8 cellular contexts compared by ENCODE assay signal in the genomic region with DNA sequence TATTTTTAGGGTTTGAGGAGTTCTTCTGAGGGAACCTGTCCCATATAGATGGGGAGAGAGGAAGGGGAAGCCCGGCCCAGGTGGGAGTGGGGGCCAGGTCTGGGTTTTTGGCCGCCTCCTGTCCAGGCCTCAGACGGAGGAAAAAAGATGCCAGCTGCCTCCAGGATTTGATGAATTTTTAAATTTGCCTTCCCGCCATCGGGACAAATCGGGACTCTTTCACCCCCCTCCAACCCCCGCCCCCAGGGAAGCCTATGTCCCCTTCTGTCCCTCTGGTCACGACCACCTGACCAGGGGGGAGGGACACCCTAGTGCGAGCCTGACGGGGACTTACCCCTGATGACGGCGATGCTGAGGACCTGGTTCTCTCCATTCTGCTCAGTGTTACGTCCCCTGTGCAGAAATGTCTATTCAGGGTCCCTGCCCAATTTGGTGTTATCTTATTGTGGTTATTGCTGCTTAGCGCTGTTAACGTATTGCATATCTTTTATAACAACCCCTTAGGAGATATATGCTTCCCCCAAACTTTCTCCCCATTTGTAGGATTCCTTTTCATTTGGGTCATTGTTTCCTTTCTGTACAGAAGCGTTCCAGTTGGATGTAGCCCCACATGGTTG.
DNase-seq lines count a peak whose midpoint lies in the region; ATAC-seq and TF ChIP-seq lines count a peak whose summit lies in the region.

No MANE protein-coding gene starts in this region.

- H3K4me1 Mint-ChIP-seq in activated naive CD4-positive, alpha-beta T cell treated with anti-CD3 and anti-CD28 coated beads, Interleukin-2, amount 10 ng/mL, durations not matched to agents 7 days and 5 days, result peaks cover 55% of the 10 kb centered on the region
- H3K4me1 Mint-ChIP-seq in activated T-helper 17 cell treated with anti-CD3 and anti-CD28 coated beads, Interleukin-2, amount 50 U/mL, for 72 hours, result peaks cover 32% of the 10 kb centered on the region

- H3K27me3 ChIP-seq in HUES6 (ENCODE audit: control insufficient read depth, insufficient read depth, low read length) (no peaks in the 10 kb centered on the region), psoas muscle (ENCODE audit: insufficient read depth in 3 of 3, low read length in 2 of 3) (no peaks in the 10 kb centered on the region)

- H3K9me3 Mint-ChIP-seq in activated naive CD4-positive, alpha-beta T cell treated with anti-CD3 and anti-CD28 coated beads, Interleukin-2, amount 10 ng/mL, durations not matched to agents 7 days and 5 days, result no peaks in the 10 kb centered on the region
- no peaks in the 10 kb centered on the region for H3K9me3 Mint-ChIP-seq in activated T-helper 17 cell treated with anti-CD3 and anti-CD28 coated beads, Interleukin-2, amount 50 U/mL, for 72 hours

- peaks cover 5% of the 10 kb centered on the region for H3K27me3 Mint-ChIP-seq in activated naive CD4-positive, alpha-beta T cell treated with anti-CD3 and anti-CD28 coated beads, Interleukin-2, amount 10 ng/mL, durations not matched to agents 7 days and 5 days
- no peaks in the 10 kb centered on the region for H3K27me3 Mint-ChIP-seq in activated T-helper 17 cell treated with anti-CD3 and anti-CD28 coated beads, Interleukin-2, amount 50 U/mL, for 72 hours

- intact Hi-C loops in left ventricle myocardium superior (cut with micrococcal nuclease), result no loop called here
- intact Hi-C loops in psoas muscle (cut with DNase I), result loop anchor here in 1 of 2 donors (2.0 kb wide), 1 partner anchor 86 kb away; no protein-coding TSS in a partner anchor

- TF ChIP-seq CTCF in psoas muscle (IDR thresholded peaks at IDR 0.05), result no peak

- H3K4me3 Mint-ChIP-seq in activated naive CD4-positive, alpha-beta T cell treated with anti-CD3 and anti-CD28 coated beads, Interleukin-2, amount 10 ng/mL, durations not matched to agents 7 days and 5 days, result peak overlapping the region; percentile 86
- H3K4me3 Mint-ChIP-seq in activated T-helper 17 cell treated with anti-CD3 and anti-CD28 coated beads, Interleukin-2, amount 50 U/mL, for 72 hours, result peak overlapping the region; percentile 93

- H3K36me3 Mint-ChIP-seq in activated naive CD4-positive, alpha-beta T cell treated with anti-CD3 and anti-CD28 coated beads, Interleukin-2, amount 10 ng/mL, durations not matched to agents 7 days and 5 days, result peaks cover 15% of the 10 kb centered on the region
- H3K36me3 Mint-ChIP-seq in activated T-helper 17 cell treated with anti-CD3 and anti-CD28 coated beads, Interleukin-2, amount 50 U/mL, for 72 hours (ENCODE audit: low read depth), result peaks cover 59% of the 10 kb centered on the region

- H3K4me1 ChIP-seq in HUES6 (ENCODE audit: control insufficient read depth, insufficient read depth, low read length) (peaks cover 13% of the 10 kb centered on the region; the same call in 1 of the 2 replicates), psoas muscle (peaks cover 22% of the 10 kb centered on the region)

- H3K9me3 ChIP-seq in HUES6 (ENCODE audit: control insufficient read depth, insufficient read depth, low read depth, low read length) (no peaks in the 10 kb centered on the region), psoas muscle (no peaks in the 10 kb centered on the region)

- peak; percentile 35 for DNase-seq in activated naive CD4-positive, alpha-beta T cell treated with anti-CD3 and anti-CD28 coated beads, Interleukin-2, amount 10 ng/mL, durations not matched to agents 7 days and 5 days
- DNase-seq in activated naive CD4-positive, alpha-beta T cell treated with anti-CD3 and anti-CD28 coated beads, Interleukin-2, amount 50 U/mL, for 16 hours, result no peak
- DNase-seq in left ventricle myocardium superior (no peak), psoas muscle (no peak), HuH-7 (ENCODE audit: low spot score) (no peak), NCI-H1048 (lab: John Stamatoyannopoulos, UW) (no peak)

- WGBS in psoas muscle, 3 donors, result 1 to 4% (median 2%) methylated on average over 16 of the region's 16 CpGs

- H3K4me3 ChIP-seq in HUES6 (ENCODE audit: low read depth, low read length), result peak overlapping the region; percentile 87
- peak overlapping the region; percentile 72 for H3K4me3 ChIP-seq in psoas muscle

- ATAC-seq in activated T-helper 17 cell treated with anti-CD3 and anti-CD28 coated beads, Interleukin-2, amount 50 U/mL, for 72 hours (replicated peaks), result peak; percentile 64
- ATAC-seq in left ventricle myocardium superior, result peak; percentile 44
- peak in 3 of 4 donors; percentile 37 to 59 (median 41) for ATAC-seq in psoas muscle

- peak overlapping the region; percentile 75 for H3K27ac Mint-ChIP-seq in activated naive CD4-positive, alpha-beta T cell treated with anti-CD3 and anti-CD28 coated beads, Interleukin-2, amount 10 ng/mL, durations not matched to agents 7 days and 5 days
- H3K27ac Mint-ChIP-seq in activated T-helper 17 cell treated with anti-CD3 and anti-CD28 coated beads, Interleukin-2, amount 50 U/mL, for 72 hours, result peak overlapping the region; percentile 98

- peaks cover 9% of the 10 kb centered on the region; the same call in 1 of the 2 replicates for H3K36me3 ChIP-seq in HUES6 (ENCODE audit: control insufficient read depth, insufficient read depth, low read length)
- peaks cover 0 to 4% of the 10 kb centered on the region in 2 donors for H3K36me3 ChIP-seq in psoas muscle (ENCODE audit: insufficient read depth in 1 of 2, low read depth in 1 of 2)

- peak overlapping the region; percentile 66; the same call in 1 of the 2 replicates for H3K27ac ChIP-seq in HUES6 (ENCODE audit: low read depth, low read length)
- peak overlapping the region; percentile 75 for H3K27ac ChIP-seq in psoas muscle

- CTCF ChIA-PET in activated naive CD4-positive, alpha-beta T cell treated with anti-CD3 and anti-CD28 coated beads, Interleukin-2, amount 10 ng/mL, durations not matched to agents 7 days and 5 days (lab: Charles Lee), result interaction anchor here (0.6 to 1.3 kb wide), 4 partner anchors 45 to 325 kb away, joined by 3 to 4 read pairs (median 3); no protein-coding TSS in a partner anchor

- H3K9ac ChIP-seq in HUES6 (ENCODE audit: low read length), result peak overlapping the region; percentile 83
